In the genomic region with DNA sequence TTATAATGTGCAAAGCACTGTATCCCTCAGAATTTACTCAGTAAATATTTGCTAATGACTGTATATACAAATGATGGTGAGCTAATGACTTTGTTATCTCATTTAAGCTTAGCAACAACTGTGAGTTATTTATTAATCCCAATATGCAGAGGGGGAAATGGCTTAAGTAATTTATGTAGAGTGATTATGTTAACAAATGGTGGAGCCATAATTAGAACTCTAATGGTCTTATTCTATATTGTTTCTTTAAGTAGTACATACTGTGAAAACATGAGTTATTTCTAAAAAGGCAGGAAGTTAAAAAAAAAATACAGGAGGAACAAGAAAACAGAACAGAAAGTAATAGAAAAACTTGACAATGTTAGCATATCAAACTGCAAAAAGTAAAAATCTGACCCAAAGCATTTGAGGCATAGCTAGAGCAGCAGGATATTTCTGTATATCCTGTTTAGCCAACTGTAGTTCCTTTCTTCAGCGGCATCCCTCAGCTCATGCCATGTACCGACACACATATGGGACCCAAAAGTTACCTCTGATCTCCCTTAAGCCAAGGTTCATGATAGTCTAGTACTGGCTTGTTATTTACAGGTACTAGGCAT, we compare ENCODE assay signal across 9 cellular contexts.
DNase-seq lines count a peak whose midpoint lies in the region; ATAC-seq and TF ChIP-seq lines count a peak whose summit lies in the region.
"Had no signal": no experiment of that assay in that cellular context is flagged by ENCODE, and none has a peak within 500 bp of the region (broad histone marks: within the 10 kb centered on the region; RNA-seq: fewer than 3 reads in every experiment).

No MANE protein-coding gene starts in this region.

- H3K36me3 Mint-ChIP-seq in endothelial cell (ENCODE audit: low read depth, unreplicated experiment), result no peaks in the 10 kb centered on the region

- no peaks in the 10 kb centered on the region for H3K9me3 Mint-ChIP-seq in endothelial cell (ENCODE audit: unreplicated experiment)

- no peaks in the 10 kb centered on the region for H3K27me3 ChIP-seq in BE2C

- peaks cover 13% of the 10 kb centered on the region for H3K4me1 Mint-ChIP-seq in endothelial cell (ENCODE audit: unreplicated experiment)

- TF ChIP-seq CTCF in LNCaP clone FGC (IDR thresholded peaks at IDR 0.05; ENCODE audit: control insufficient read depth, extremely low read depth, insufficient read depth) (no peak), endothelial cell (IDR thresholded peaks at IDR 0.05; ENCODE audit: unreplicated experiment) (no peak), BE2C (IDR thresholded peaks at IDR 0.05; ENCODE audit: low read depth, low read length) (no peak)

- no peaks in the 10 kb centered on the region for H3K9me3 ChIP-seq in BE2C

- DNase-seq in LNCaP clone FGC (ENCODE audit: low read depth), result peak; percentile 33
- no peak for DNase-seq in endothelial cell (ENCODE audit: low spot score)
- no peak for DNase-seq in BE2C
- no peak for DNase-seq in glomerular visceral epithelial cell (ENCODE audit: extremely low spot score)
- no peak for DNase-seq in cerebellar cortex (ENCODE audit: low spot score)
- DNase-seq in NCI-H1436 treated with DMSO at 0.1 percent for 48 hours (lab: John Stamatoyannopoulos, UW), result no peak

- H3K36me3 ChIP-seq in BE2C, result no peaks in the 10 kb centered on the region

- no peaks in the 10 kb centered on the region for H3K27me3 Mint-ChIP-seq in endothelial cell (ENCODE audit: unreplicated experiment)
- H3K27me3 Mint-ChIP-seq: brain had no signal

- peak; percentile 73 for ATAC-seq in GM21423 (IDR thresholded peaks at IDR 0.05; ENCODE audit: unreplicated experiment)

- peak overlapping the region; percentile 82 for H3K27ac Mint-ChIP-seq in endothelial cell (ENCODE audit: unreplicated experiment)
- H3K27ac Mint-ChIP-seq: brain had no signal

- H3K4me3 Mint-ChIP-seq in endothelial cell (ENCODE audit: unreplicated experiment), result no peak overlapping the region
- H3K4me3 Mint-ChIP-seq: brain had no signal

- H3K4me1 ChIP-seq in BE2C, result no peaks in the 10 kb centered on the region

- H3K4me3 ChIP-seq in GM08714 (ENCODE audit: low read length) (peak overlapping the region; percentile 52), LNCaP clone FGC (ENCODE audit: low read depth, low read length) (no peak overlapping the region), BE2C (ENCODE audit: low read depth, low read length) (no peak overlapping the region)
